In the genomic region with DNA sequence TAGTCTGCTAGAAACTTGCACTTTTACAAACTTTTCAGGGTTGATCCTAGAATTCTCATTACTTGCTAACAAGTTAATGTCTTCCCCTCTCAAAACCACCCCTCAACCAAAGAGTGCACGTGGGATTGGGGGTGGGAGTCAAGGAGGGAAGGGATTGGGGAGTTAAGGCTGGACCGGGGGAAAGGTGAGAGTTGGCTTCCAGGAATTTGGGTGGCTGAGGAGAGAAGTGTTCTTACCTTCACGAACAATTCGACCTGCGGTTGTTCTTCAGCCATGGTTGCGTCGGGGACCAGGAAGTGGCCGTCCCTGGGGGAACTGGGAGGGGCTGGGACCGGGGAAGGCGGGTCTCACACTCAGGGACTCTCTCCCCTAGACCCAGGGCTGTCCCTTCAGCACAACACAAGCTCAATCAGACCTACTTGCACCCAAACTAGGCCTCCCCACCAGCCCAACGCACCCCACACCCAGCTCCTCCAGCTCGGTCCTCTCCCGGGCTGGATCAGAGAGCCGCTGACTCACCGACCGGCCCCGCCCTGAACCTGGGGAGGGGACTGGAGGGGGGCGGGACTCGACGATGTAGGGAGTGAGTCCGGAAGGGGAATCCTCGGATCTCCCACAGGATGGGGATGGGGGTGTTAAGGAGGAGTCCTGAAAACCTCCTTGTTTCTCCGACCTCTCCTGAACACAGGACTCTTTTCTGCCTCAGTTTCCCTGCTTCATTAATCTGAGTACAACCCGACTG, we compare ENCODE assay signal across 8 cellular contexts. TPM values are rescaled to one million over a fixed set of nuclear protein-coding genes. Genes with fewer than 3 reads are reported as not detected.
A peak's percentile ranks its signal among the peaks of the same experiment; 100 is the strongest.
DNase-seq lines count a peak whose midpoint lies in the region; ATAC-seq and TF ChIP-seq lines count a peak whose summit lies in the region.

TSS of gene CLIC1 (minus strand) at position 505 of the 742 bp plus-strand sequence. CDS start at position 275, 230 bp downstream.

- TF ChIP-seq CTCF in gastroesophageal sphincter (IDR thresholded peaks at IDR 0.05) (no peak), osteoblast (IDR thresholded peaks at IDR 0.05; ENCODE audit: extremely low read depth, low read depth, low read length) (no peak), thyroid gland (IDR thresholded peaks at IDR 0.05) (no peak)

- peak; percentile 67 for ATAC-seq in SK-N-SH treated with all-trans-retinoic acid at 6 μM for 48 hours
- ATAC-seq in gastroesophageal sphincter = peak; percentile 69

- peak within 1 kb of the TSS; percentile 82 for H2AFZ ChIP-seq in osteoblast (ENCODE audit: low read length)

- CTCF ChIA-PET in activated naive CD4-positive, alpha-beta T cell treated with anti-CD3 and anti-CD28 coated beads for 36 hours (lab: Charles Lee) = interaction anchor here (0.5 to 4.3 kb wide), 5 partner anchors 8 to 132 kb away, joined by 3 to 22 read pairs (median 6); partner anchors contain the start of gene DDAH2

- peak within 1 kb of the TSS; percentile 93 for H3K4me3 Mint-ChIP-seq in activated naive CD4-positive, alpha-beta T cell treated with anti-CD3 and anti-CD28 coated beads for 36 hours

- intact Hi-C loops in activated naive CD4-positive, alpha-beta T cell treated with anti-CD3 and anti-CD28 coated beads for 36 hours (cut with micrococcal nuclease) = loop anchor here (5.0 kb wide), 4 partner anchors 159 to 1106 kb away; partner anchors contain the start of genes EHMT2, GPSM3, PBX2 and PSMB8
- intact Hi-C loops in thyroid gland (cut with DNase I) = loop anchor here (5.0 kb wide), 1 partner anchor 34 kb away; the partner anchor contains the start of gene ABHD16A

- peaks cover 21% of the 10 kb centered on the region for H4K20me1 ChIP-seq in osteoblast (ENCODE audit: insufficient read depth, low read length)

- no peaks in the 10 kb centered on the region for H3K27me3 ChIP-seq in gastroesophageal sphincter
- no peaks in the 10 kb centered on the region for H3K27me3 ChIP-seq in osteoblast (ENCODE audit: insufficient read depth, low read length)
- H3K27me3 ChIP-seq in thyroid gland = no peaks in the 10 kb centered on the region

- 0 to 3% methylated on average over 2 to 10 of the region's 24 CpGs for WGBS in gastroesophageal sphincter (ENCODE audit: low coverage in 1 of 2), 2 donors
- 0 to 3% methylated on average over 14 to 18 of the region's 24 CpGs for WGBS in thyroid gland, 2 donors

- no peaks in the 10 kb centered on the region for H3K9me3 Mint-ChIP-seq in activated naive CD4-positive, alpha-beta T cell treated with anti-CD3 and anti-CD28 coated beads for 36 hours

- peaks cover 0 to 32% of the 10 kb centered on the region in 2 donors for H3K36me3 ChIP-seq in gastroesophageal sphincter
- peaks cover 34% of the 10 kb centered on the region for H3K36me3 ChIP-seq in osteoblast (ENCODE audit: insufficient read depth, low read length)
- H3K36me3 ChIP-seq in thyroid gland = peaks cover 28 to 32% of the 10 kb centered on the region in 2 donors

- peaks cover 3 to 78% (median 25%) of the 10 kb centered on the region in 3 donors for H3K4me1 ChIP-seq in gastroesophageal sphincter
- H3K4me1 ChIP-seq in osteoblast (ENCODE audit: insufficient read depth, low read length) = peaks cover 47% of the 10 kb centered on the region
- H3K4me1 ChIP-seq in thyroid gland = peaks cover 26 to 42% of the 10 kb centered on the region in 2 donors

- no peaks in the 10 kb centered on the region for H3K27me3 Mint-ChIP-seq in activated naive CD4-positive, alpha-beta T cell treated with anti-CD3 and anti-CD28 coated beads for 36 hours (ENCODE audit: low read depth)

- peak within 1 kb of the TSS; percentile 93 for H3K27ac Mint-ChIP-seq in activated naive CD4-positive, alpha-beta T cell treated with anti-CD3 and anti-CD28 coated beads for 36 hours

- peak within 1 kb of the TSS; percentile 99 for H3K4me2 ChIP-seq in osteoblast (ENCODE audit: insufficient read depth, low read length)

- DNase-seq in LoVo (ENCODE audit: low spot score) (peak; percentile 81), osteoblast (ENCODE audit: insufficient read length, low spot score, missing footprints) (peak; percentile 98), thyroid gland (peak; percentile 85 to 87), GM19240 (ENCODE audit: insufficient read length, low spot score) (no peak)
- DNase-seq in activated naive CD4-positive, alpha-beta T cell treated with anti-CD3 and anti-CD28 coated beads for 36 hours = peak; percentile 93

- H3K4me3 ChIP-seq in gastroesophageal sphincter (peak within 1 kb of the TSS; percentile 61 to 71), osteoblast (ENCODE audit: insufficient read depth, low read length) (peak within 1 kb of the TSS; percentile 89), thyroid gland (replicated peaks in 1 of 3) (peak within 1 kb of the TSS; percentile 42 to 86 (median 68))

- peaks cover 47% of the 10 kb centered on the region for H3K36me3 Mint-ChIP-seq in activated naive CD4-positive, alpha-beta T cell treated with anti-CD3 and anti-CD28 coated beads for 36 hours (ENCODE audit: low read depth)

- TF ChIP-seq EP300 in gastroesophageal sphincter (IDR thresholded peaks at IDR 0.05) = no peak

- H3K27ac ChIP-seq in gastroesophageal sphincter (peak within 1 kb of the TSS; percentile 79 to 93 (median 91)), osteoblast (ENCODE audit: low read depth, low read length) (peak within 1 kb of the TSS; percentile 82), thyroid gland (peak within 1 kb of the TSS; percentile 82 to 91 (median 90))

- TF ChIP-seq POLR2A in GM15510 (IDR thresholded peaks at IDR 0.05; ENCODE audit: borderline replicate concordance, extremely low read depth, insufficient read length) = peak; percentile 88
- TF ChIP-seq POLR2A in gastroesophageal sphincter (IDR thresholded peaks at IDR 0.05) = peak; percentile 86 to 88
- TF ChIP-seq POLR2A in thyroid gland (IDR thresholded peaks at IDR 0.05) = peak; percentile 61 to 86

- H3K9me3 ChIP-seq in gastroesophageal sphincter (no peaks in the 10 kb centered on the region), osteoblast (ENCODE audit: low read depth, low read length) (no peaks in the 10 kb centered on the region), thyroid gland (no peaks in the 10 kb centered on the region)

- H3K79me2 ChIP-seq in osteoblast (ENCODE audit: insufficient read depth, low read length) = peaks cover 56% of the 10 kb centered on the region

- peaks cover 53% of the 10 kb centered on the region for H3K4me1 Mint-ChIP-seq in activated naive CD4-positive, alpha-beta T cell treated with anti-CD3 and anti-CD28 coated beads for 36 hours (ENCODE audit: low read depth)

TF ChIP-seq in SK-N-SH treated with all-trans-retinoic acid at 6 μM for 48 hours, 23 proteins besides CTCF, POLR2A, EP300 and RAD21:
- TF ChIP-seq ESRRG (CRISPR knock-in tag; IDR thresholded peaks at IDR 0.05) (no peak), ISL1 (CRISPR knock-in tag; IDR thresholded peaks at IDR 0.05) (no peak)

RNA-seq across cellular contexts. Expression of gene CLIC1, which starts in this region (rescaled TPM):
- total RNA-seq in activated naive CD4-positive, alpha-beta T cell treated with anti-CD3 and anti-CD28 coated beads for 36 hours = 100 to 1,000 TPM; 348 to 353 TPM
- total RNA-seq in gastroesophageal sphincter (100 to 1,000 TPM; 191 to 427 (median 276) TPM), osteoblast (502 and 581 TPM in 2 replicates), thyroid gland (100 to 1,000 TPM; 222 to 314 (median 247) TPM)
